8 cellular contexts compared by ENCODE assay signal in genomic region chr3:129892486-129892856, GRCh38. TPM values are rescaled to one million over a fixed set of nuclear protein-coding genes. Genes with fewer than 3 reads are reported as not detected.
A peak's percentile ranks its signal among the peaks of the same experiment; 100 is the strongest.
DNase-seq lines count a peak whose midpoint lies in the region; ATAC-seq and TF ChIP-seq lines count a peak whose summit lies in the region.

No MANE protein-coding gene starts in this region.

- H3K9me2 ChIP-seq in PC-3 (replicated peaks; ENCODE audit: low read length): no peaks in the 10 kb centered on the region

- H3K4me3 Mint-ChIP-seq in naive thymus-derived CD4-positive, alpha-beta T cell: peak overlapping the region; percentile 83 to 94 (median 92)

- no peaks in the 10 kb centered on the region for H3K9me3 Mint-ChIP-seq in naive thymus-derived CD4-positive, alpha-beta T cell

- peak overlapping the region; percentile 91 for H3K9ac ChIP-seq in PC-3 (ENCODE audit: low read length)

- peaks cover 8% of the 10 kb centered on the region; the same call in 1 of the 2 replicates for H4K20me1 ChIP-seq in PC-3 (ENCODE audit: low read length)

- peaks cover 36 to 62% (median 58%) of the 10 kb centered on the region in 7 donors for H3K4me1 Mint-ChIP-seq in naive thymus-derived CD4-positive, alpha-beta T cell

- H3F3A ChIP-seq in PC-3 (ENCODE audit: low read length, unreplicated experiment): peaks cover 4% of the 10 kb centered on the region

- peak overlapping the region; percentile 97 for H2AFZ ChIP-seq in PC-3 (ENCODE audit: low read length)

- H3K36me3 Mint-ChIP-seq in naive thymus-derived CD4-positive, alpha-beta T cell: peaks cover 0 to 4% (median 2%) of the 10 kb centered on the region in 5 donors

- no peak overlapping the region for H3K27ac ChIP-seq in PC-3 (ENCODE audit: low read length)
- peak overlapping the region; percentile 94 for H3K27ac ChIP-seq in naive thymus-derived CD4-positive, alpha-beta T cell (ENCODE audit: low read depth, low read length)

- BruUV-seq in PC-3 (replicated peaks; lab: Mats Ljungman, UMichigan): TSS peak; percentile 60

- no peaks in the 10 kb centered on the region for H3K36me3 ChIP-seq in PC-3 (ENCODE audit: low read depth, low read length)
- H3K36me3 ChIP-seq in naive thymus-derived CD4-positive, alpha-beta T cell (ENCODE audit: control insufficient read depth in 2 of 3, insufficient read depth in 3 of 3, low read length in 3 of 3): peaks cover 0 to 4% (median 0%) of the 10 kb centered on the region in 3 experiments

- no peak for TF ChIP-seq CTCF in GM12864 (IDR thresholded peaks at IDR 0.05; ENCODE audit: low read depth, low read length, missing control alignments)
- TF ChIP-seq CTCF in PC-3 (conservative IDR thresholded peaks at IDR 0.05; ENCODE audit: low read depth, low read length): no peak

- peak overlapping the region; percentile 77 to 94 (median 90) for H3K27ac Mint-ChIP-seq in naive thymus-derived CD4-positive, alpha-beta T cell

- intact Hi-C loops in PC-3 (cut with micrococcal nuclease): loop anchor here (5.0 kb wide), 1 partner anchor 65 kb away; no protein-coding TSS in a partner anchor
- intact Hi-C loops in naive thymus-derived CD4-positive, alpha-beta T cell (cut with micrococcal nuclease): loop anchor here (2.0 to 10.0 kb wide), 10 partner anchors 44 to 1740 kb away; partner anchors contain the start of genes EEFSEC (in 2 of the 2), HMCES (in 2 of the 2), ASTE1 (in 1 of the 2) and NEK11 (in 1 of the 2)

- H3K9me3 ChIP-seq in PC-3 (ENCODE audit: low read length): no peaks in the 10 kb centered on the region
- H3K9me3 ChIP-seq in naive thymus-derived CD4-positive, alpha-beta T cell (ENCODE audit: control insufficient read depth in 2 of 3, low read length in 3 of 3): no peaks in the 10 kb centered on the region

- DNase-seq in GM12864 (ENCODE audit: low read depth) (no peak), PC-3 (no peak), cerebellar cortex (ENCODE audit: low spot score) (peak; percentile 33), NCI-H774 (lab: John Stamatoyannopoulos, UW) (no peak), SKM-1 treated with dmso at 0.1 percent for 144 hours (lab: John Stamatoyannopoulos, UW; ENCODE audit: unreplicated experiment) (no peak)
- DNase-seq in naive thymus-derived CD4-positive, alpha-beta T cell: peak in 3 of 9 donors; percentile 6 to 25 (median 6)

- peak overlapping the region; percentile 98 for H3K4me3 ChIP-seq in GM12864 (ENCODE audit: low read depth, low read length)
- H3K4me3 ChIP-seq in PC-3 (ENCODE audit: low read length): peak overlapping the region; percentile 100
- peak overlapping the region; percentile 80 for H3K4me3 ChIP-seq in naive thymus-derived CD4-positive, alpha-beta T cell (ENCODE audit: low read length)

- H3K79me2 ChIP-seq in PC-3 (ENCODE audit: low read length): peaks cover 52% of the 10 kb centered on the region

- POLR2A ChIA-PET in PC-3 (lab: Charles Lee; ENCODE audit: unreplicated experiment): no interaction called here
- POLR2A ChIA-PET in naive thymus-derived CD4-positive, alpha-beta T cell (lab: Charles Lee): interaction anchor here (0.7 to 1.0 kb wide), 4 partner anchors 8 to 1770 kb away, joined by 3 to 4 read pairs (median 4); no protein-coding TSS in a partner anchor

- no peaks in the 10 kb centered on the region for H3K27me3 Mint-ChIP-seq in naive thymus-derived CD4-positive, alpha-beta T cell

- CTCF ChIA-PET in PC-3 (lab: Charles Lee): no interaction called here
- CTCF ChIA-PET in naive thymus-derived CD4-positive, alpha-beta T cell (lab: Charles Lee): no interaction called here

- ATAC-seq in PC-3: no peak
- ATAC-seq in naive thymus-derived CD4-positive, alpha-beta T cell: no peak
- ATAC-seq in GM21360 (IDR thresholded peaks at IDR 0.05; ENCODE audit: unreplicated experiment): no peak
- no peak for ATAC-seq in HG03097 (IDR thresholded peaks at IDR 0.05; ENCODE audit: low FRiP score, unreplicated experiment)

- H3K4me2 ChIP-seq in PC-3 (ENCODE audit: low read length): peak overlapping the region; percentile 99

- no peaks in the 10 kb centered on the region for H3K27me3 ChIP-seq in PC-3 (ENCODE audit: low read length)
- H3K27me3 ChIP-seq in naive thymus-derived CD4-positive, alpha-beta T cell (ENCODE audit: control insufficient read depth in 2 of 2, insufficient read depth in 2 of 2, low read length in 2 of 2): no peaks in the 10 kb centered on the region

- peaks cover 37% of the 10 kb centered on the region for H3K4me1 ChIP-seq in PC-3 (ENCODE audit: insufficient read depth, low read length)
- peaks cover 18 to 32% of the 10 kb centered on the region in 2 donors for H3K4me1 ChIP-seq in naive thymus-derived CD4-positive, alpha-beta T cell (ENCODE audit: control insufficient read depth in 2 of 2, insufficient read depth in 2 of 2, low read length in 2 of 2)

RNA-seq across cellular contexts. Expression of gene TMCC1, which starts 1.0 kb away (rescaled TPM):
- total RNA-seq in PC-3 (2014; rRNA removed): 6.2 and 8.5 TPM in 2 replicates
- total RNA-seq in naive thymus-derived CD4-positive, alpha-beta T cell: 10 to 100 TPM; 20.5 to 39.4 (median 36.5) TPM
- 1 to 10 TPM; 2.6 to 6.5 TPM for polyA plus RNA-seq in naive thymus-derived CD4-positive, alpha-beta T cell
